In genomic region chr16:535446-536405, GRCh38 we compare ENCODE assay signal across 9 cellular contexts. TPM values are rescaled to one million over a fixed set of nuclear protein-coding genes. Genes with fewer than 3 reads are reported as not detected.
DNase-seq lines count a peak whose midpoint lies in the region; ATAC-seq, FAIRE-seq and TF ChIP-seq lines count a peak whose summit lies in the region.
"Had no signal": no experiment of that assay in that cellular context is flagged by ENCODE, and none has a peak within 500 bp of the region (broad histone marks: within the 10 kb centered on the region; RNA-seq: fewer than 3 reads in every experiment).

No MANE protein-coding gene starts in this region.

- FAIRE-seq in HTR-8/SVneo (lab: Jason Lieb, UNC), result no peak
- no peak for FAIRE-seq in frontal cortex (lab: Jason Lieb, UNC)

- peak overlapping the region; percentile 16 to 45 for H3K27ac ChIP-seq in liver (ENCODE audit: low read depth in 1 of 2, low read length in 2 of 2)

- no peak overlapping the region for H3K4me3 ChIP-seq in liver (ENCODE audit: low read depth in 1 of 3, low read length in 3 of 3)

- 47% methylated on average over 39 of the region's 39 CpGs for WGBS in liver

- TF ChIP-seq RAD21 in liver (IDR thresholded peaks at IDR 0.05), result no peak

- TF ChIP-seq POLR2A in GM18505 (IDR thresholded peaks at IDR 0.05; ENCODE audit: borderline replicate concordance, extremely low read depth, insufficient read depth, insufficient read length), result no peak

- ATAC-seq in HG03442 (IDR thresholded peaks at IDR 0.05; ENCODE audit: unreplicated experiment) (no peak), GM18505 (IDR thresholded peaks at IDR 0.05; ENCODE audit: unreplicated experiment) (no peak)

- DNase-seq in AG20443 (ENCODE audit: low spot score), result peak; percentile 95
- DNase-seq in HTR-8/SVneo (ENCODE audit: insufficient read length, low spot score), result peak; percentile 41
- DNase-seq in astrocyte of the hippocampus (ENCODE audit: low read depth, low spot score), result peak; percentile 88
- DNase-seq in frontal cortex (ENCODE audit: low spot score in 2 of 2), result no peak
- DNase-seq in HuH-7 (ENCODE audit: low spot score), result no peak

- peaks cover 25 to 38% (median 30%) of the 10 kb centered on the region in 4 donors for H3K4me1 ChIP-seq in liver (ENCODE audit: control insufficient read depth in 4 of 4, insufficient read depth in 4 of 4, low read length in 3 of 4)

- H3K9ac ChIP-seq in liver (ENCODE audit: low read depth in 1 of 2, low read length in 2 of 2), result peak overlapping the region in 1 of 2 donors; percentile 27

- no peak for TF ChIP-seq CTCF in liver (IDR thresholded peaks at IDR 0.05; ENCODE audit: low read depth, low read length, missing input control)

- peaks cover 3 to 19% (median 7%) of the 10 kb centered on the region in 4 donors for H3K36me3 ChIP-seq in liver (ENCODE audit: control insufficient read depth in 4 of 4, insufficient read depth in 3 of 4, low read depth in 1 of 4, low read length in 3 of 4)

- H3K27me3 ChIP-seq in liver (ENCODE audit: control insufficient read depth in 4 of 4, insufficient read depth in 4 of 4, low read length in 3 of 4), result no peaks in the 10 kb centered on the region

- no peaks in the 10 kb centered on the region for H3K9me3 ChIP-seq in liver (ENCODE audit: control insufficient read depth in 4 of 4, low read length in 3 of 4)

TF ChIP-seq in liver, 16 proteins besides CTCF, POLR2A, EP300 and RAD21:
- TF ChIP-seq, protein P1, sequence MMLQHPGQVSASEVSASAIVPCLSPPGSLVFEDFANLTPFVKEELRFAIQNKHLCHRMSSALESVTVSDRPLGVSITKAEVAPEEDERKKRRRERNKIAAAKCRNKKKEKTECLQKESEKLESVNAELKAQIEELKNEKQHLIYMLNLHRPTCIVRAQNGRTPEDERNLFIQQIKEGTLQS (IDR thresholded peaks at IDR 0.05), result no peak
- peak; percentile 10 to 34 for TF ChIP-seq HNF4A (conservative IDR thresholded peaks at IDR 0.05)

RNA-seq across cellular contexts. Expression of gene CAPN15, which starts 8.2 kb away (rescaled TPM):
- total RNA-seq in liver (10 to 100 TPM; 26.2 to 37.2 TPM), frontal cortex (7.3 TPM)
- 10 to 100 TPM in 1 of 2 donors, 1 to 10 TPM in 1; 5.9 to 17.0 TPM for polyA plus RNA-seq in liver

RNA-seq across cellular contexts. Expression of gene PRR35, which starts 24.5 kb away (rescaled TPM):
- not detected for total RNA-seq in liver
- not detected for polyA plus RNA-seq in liver
- total RNA-seq in frontal cortex, result not detected
- polyA plus RNA-seq: IgD-negative memory B cell had no signal

RNA-seq across cellular contexts. Expression of gene NHLRC4, which starts 31.1 kb away (rescaled TPM):
- 1 to 10 TPM in 1 of 2 donors, under 1 TPM in 1; 0.25 to 7.0 TPM for total RNA-seq in liver
- under 1 TPM in 1 of 2 donors, not detected in 1; 0.17 TPM for polyA plus RNA-seq in liver
- 0.41 TPM for total RNA-seq in frontal cortex

RNA-seq across cellular contexts. Expression of gene PIGQ, which starts 34.0 kb away (rescaled TPM):
- 100 to 1,000 TPM in 1 of 2 donors, 10 to 100 TPM in 1; 16.8 to 144 TPM for total RNA-seq in liver
- polyA plus RNA-seq in liver, result 10 to 100 TPM; 18.9 to 22.4 TPM
- total RNA-seq in frontal cortex, result 16.7 TPM

RNA-seq across cellular contexts. Expression of gene RAB40C, which starts 54.1 kb away (rescaled TPM):
- total RNA-seq in liver (10 to 100 TPM in 1 of 2 donors, 1 to 10 TPM in 1; 7.7 to 11.0 TPM), frontal cortex (25.3 TPM)
- 10 to 100 TPM in 1 of 2 donors, 1 to 10 TPM in 1; 6.1 to 10.7 TPM for polyA plus RNA-seq in liver

Comparison
In these comparisons a context has a peak if more than half of its experiments do, and no peak if none do; other contexts are left out.
1. DNase-seq: peak in AG20443 (single experiment), HTR-8/SVneo (single experiment) and astrocyte of the hippocampus (single experiment); none in frontal cortex (0 of 2) and HuH-7 (single experiment).